In the genomic region with DNA sequence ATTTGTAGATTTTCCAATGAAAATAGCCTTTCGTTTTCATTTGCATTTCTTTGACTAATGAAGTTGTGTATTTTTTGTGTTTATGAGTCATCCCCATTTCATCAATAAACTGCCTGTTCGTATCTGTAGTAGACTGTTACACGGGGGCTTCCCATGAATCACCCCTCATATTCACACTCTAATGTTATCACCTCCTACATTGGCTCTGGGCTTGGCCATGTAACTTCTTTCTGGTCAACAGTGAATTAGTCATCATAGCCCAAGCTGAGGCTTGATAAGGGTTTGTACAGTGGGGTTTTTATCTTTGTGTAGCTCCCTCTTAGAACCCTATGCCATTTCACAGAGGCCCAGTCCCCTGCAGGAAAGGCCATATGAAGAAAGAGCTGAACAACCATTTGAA, we compare ENCODE assay signal across 12 cellular contexts.
DNase-seq lines count a peak whose midpoint lies in the region; ATAC-seq, FAIRE-seq and TF ChIP-seq lines count a peak whose summit lies in the region.
"Had no signal": no experiment of that assay in that cellular context is flagged by ENCODE, and none has a peak within 500 bp of the region (broad histone marks: within the 10 kb centered on the region; RNA-seq: fewer than 3 reads in every experiment).

No MANE protein-coding gene starts in this region.

- BruUV-seq in IMR-90 (replicated peaks; lab: Mats Ljungman, UMichigan) = no TSS peak

- H2AK5ac ChIP-seq in IMR-90 (ENCODE audit: low read depth, low read length) = no peak overlapping the region

- H3K9ac ChIP-seq in IMR-90 (ENCODE audit: low read depth, low read length) = no peak overlapping the region

- FAIRE-seq in bronchial epithelial cell (lab: Jason Lieb, UNC) (no peak), GM12892 (lab: Jason Lieb, UNC) (no peak)
- FAIRE-seq: TTC549 had no signal

- in situ Hi-C loops in IMR-90 (cut with MboI; ENCODE audit: low sequenced_read_pairs) = no loop called here

- no peak overlapping the region for H4K91ac ChIP-seq in IMR-90 (ENCODE audit: insufficient read depth, low read depth, low read length)

- H3K27me3 ChIP-seq in IMR-90 (ENCODE audit: control insufficient read depth, insufficient read depth, low read length) (peaks cover 2% of the 10 kb centered on the region; the same call in 1 of the 2 replicates), bronchial epithelial cell (ENCODE audit: control insufficient read depth, insufficient read depth, low read length) (no peaks in the 10 kb centered on the region)

- no peaks in the 10 kb centered on the region for H3K9me3 ChIP-seq in IMR-90 (ENCODE audit: control insufficient read depth, insufficient read depth, low read length)
- H3K9me3 ChIP-seq: psoas muscle had no signal

- no peaks in the 10 kb centered on the region for H3K36me3 ChIP-seq in IMR-90 (ENCODE audit: control insufficient read depth, insufficient read depth, low read length)
- no peaks in the 10 kb centered on the region for H3K36me3 ChIP-seq in bronchial epithelial cell (ENCODE audit: control insufficient read depth, insufficient read depth, low read length)

- POLR2A ChIA-PET in IMR-90 (lab: Charles Lee; ENCODE audit: unreplicated experiment) = no interaction called here

- intact Hi-C loops in IMR-90 (cut with micrococcal nuclease) = no loop called here

- H4K8ac ChIP-seq in IMR-90 (ENCODE audit: low read depth in 2 of 2, low read length in 2 of 2) = no peak overlapping the region

- no peak overlapping the region for H3K18ac ChIP-seq in IMR-90 (ENCODE audit: low read depth, low read length)

- peaks cover 17% of the 10 kb centered on the region for H3K4me1 ChIP-seq in IMR-90 (ENCODE audit: control insufficient read depth, insufficient read depth, low read length)
- H3K4me1 ChIP-seq: psoas muscle had no signal

- H3K9me1 ChIP-seq in IMR-90 (ENCODE audit: insufficient read depth, low read length) = peaks cover 8% of the 10 kb centered on the region; the same call in 1 of the 2 replicates

- H4K5ac ChIP-seq in IMR-90 (ENCODE audit: low read depth, low read length) = no peak overlapping the region

- TF ChIP-seq POLR2A in IMR-90 (IDR thresholded peaks at IDR 0.05; ENCODE audit: low read depth, low read length) = no peak
- no peak for TF ChIP-seq POLR2A in GM12892 (IDR thresholded peaks at IDR 0.05; ENCODE audit: low read depth, low read length)

- no peak overlapping the region for H2BK15ac ChIP-seq in IMR-90 (ENCODE audit: low read depth, low read length)

- no peak overlapping the region for H3K4me3 ChIP-seq in IMR-90 (ENCODE audit: insufficient read depth, low read depth, low read length)
- no peak overlapping the region for H3K4me3 ChIP-seq in bronchial epithelial cell (ENCODE audit: low read depth, low read length)
- H3K4me3 ChIP-seq: psoas muscle had no signal

- no peak overlapping the region for H2BK20ac ChIP-seq in IMR-90 (ENCODE audit: low read depth, low read length)

- no peak overlapping the region for H2AFZ ChIP-seq in IMR-90 (replicated peaks; ENCODE audit: low read length, poor library complexity)

- no peak overlapping the region for H3K4ac ChIP-seq in IMR-90 (ENCODE audit: low read depth, low read length)

- peaks cover 17% of the 10 kb centered on the region; the same call in 1 of the 2 replicates for H4K20me1 ChIP-seq in IMR-90 (ENCODE audit: insufficient read depth, low read length)

- H3K4me2 ChIP-seq in IMR-90 (ENCODE audit: low read depth, low read length) = no peak overlapping the region

- WGBS in IMR-90 (ENCODE audit: extremely low coverage in 2 of 2, insufficient read length in 1 of 2), 2 experiments = no CpG with 5 or more reads among the region's 3 CpGs

- H3K79me1 ChIP-seq in IMR-90 (ENCODE audit: low read depth in 1 of 2, low read length in 2 of 2) = peaks cover 14 to 38% of the 10 kb centered on the region in 2 experiments

- no peak overlapping the region for H2BK5ac ChIP-seq in IMR-90 (ENCODE audit: low read depth, low read length, poor library complexity, severe bottlenecking)

- no peak overlapping the region for H2BK120ac ChIP-seq in IMR-90 (ENCODE audit: low read depth, low read length)

- DNase-seq in ELR (ENCODE audit: low read depth) (peak; percentile 84), IMR-90 (peak; percentile 94), bronchial epithelial cell (ENCODE audit: low read depth) (peak; percentile 91), omental fat pad (ENCODE audit: low spot score) (no peak), GM12892 (ENCODE audit: insufficient read length) (no peak), DMS53 treated with DMSO at 0.1 percent for 48 hours (lab: John Stamatoyannopoulos, UW; ENCODE audit: unreplicated experiment) (no peak)
- DNase-seq: activated naive CD4-positive, alpha-beta T cell; left cardiac atrium; psoas muscle had no signal

- dilution Hi-C loops in IMR-90 (cut with HindIII; ENCODE audit: low sequenced_read_pairs, unreplicated experiment) = no loop called here

- TF ChIP-seq RAD21 in IMR-90 (IDR thresholded peaks at IDR 0.05; ENCODE audit: low read length) = no peak

- H3K14ac ChIP-seq in IMR-90 (replicated peaks; ENCODE audit: low read depth, low read length) = no peak overlapping the region

- TF ChIP-seq CTCF in IMR-90 (conservative IDR thresholded peaks at IDR 0.05; ENCODE audit: low read depth, low read length) (no peak), bronchial epithelial cell (IDR thresholded peaks at IDR 0.05; ENCODE audit: insufficient read depth, low read length, severe bottlenecking) (no peak), omental fat pad (IDR thresholded peaks at IDR 0.05) (no peak)

- no peak overlapping the region for H3K23ac ChIP-seq in IMR-90 (ENCODE audit: low read depth, low read length)

- no peak overlapping the region for H2AK9ac ChIP-seq in IMR-90 (replicated peaks; ENCODE audit: low read depth, low read length, poor library complexity)

- H3K56ac ChIP-seq in IMR-90 (ENCODE audit: extremely low read depth, insufficient read depth, low read length) = no peak overlapping the region

- no peak overlapping the region for H3K27ac ChIP-seq in IMR-90 (ENCODE audit: insufficient read depth, low read length)
- H3K27ac ChIP-seq: C4-2B, psoas muscle had no signal

- ATAC-seq in IMR-90 (ENCODE audit: low read depth) = peak; percentile 69
- ATAC-seq in omental fat pad (ENCODE audit: low FRiP score) = peak; percentile 74
- no peak for ATAC-seq in GM21360 (IDR thresholded peaks at IDR 0.05; ENCODE audit: unreplicated experiment)
- ATAC-seq: psoas muscle had no signal

- CTCF ChIA-PET in IMR-90 (lab: Yijun Ruan, JAX) = interaction anchor here (0.9 kb wide), 1 partner anchor 21 kb away, joined by 3 read pairs; no protein-coding TSS in a partner anchor

TF ChIP-seq in IMR-90, 13 proteins besides CTCF, POLR2A, EP300 and RAD21:
- TF ChIP-seq, protein P1, sequence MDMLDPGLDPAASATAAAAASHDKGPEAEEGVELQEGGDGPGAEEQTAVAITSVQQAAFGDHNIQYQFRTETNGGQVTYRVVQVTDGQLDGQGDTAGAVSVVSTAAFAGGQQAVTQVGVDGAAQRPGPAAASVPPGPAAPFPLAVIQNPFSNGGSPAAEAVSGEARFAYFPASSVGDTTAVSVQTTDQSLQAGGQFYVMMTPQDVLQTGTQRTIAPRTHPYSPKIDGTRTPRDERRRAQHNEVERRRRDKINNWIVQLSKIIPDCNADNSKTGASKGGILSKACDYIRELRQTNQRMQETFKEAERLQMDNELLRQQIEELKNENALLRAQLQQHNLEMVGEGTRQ (IDR thresholded peaks at IDR 0.05; ENCODE audit: low read depth, low read length) = no peak
- TF ChIP-seq FOS (IDR thresholded peaks at IDR 0.05; ENCODE audit: low read depth, low read length) = peak; percentile 97
- no peak for TF ChIP-seq NFE2L2 (IDR thresholded peaks at IDR 0.05; ENCODE audit: low read depth, low read length)
- no peak for TF ChIP-seq RFX5 (IDR thresholded peaks at IDR 0.05; ENCODE audit: low read depth, low read length)
- peak; percentile 55; the same call in 1 of the 2 replicates for TF ChIP-seq BHLHE40 (IDR thresholded peaks at IDR 0.05; ENCODE audit: low read depth, low read length)
- no peak for TF ChIP-seq MAFK (IDR thresholded peaks at IDR 0.05; ENCODE audit: low read depth, low read length)
- 0 out of 2 replicates have a peak, but pooled peaks have one; percentile 13 for TF ChIP-seq MAZ (IDR thresholded peaks at IDR 0.05; ENCODE audit: borderline replicate concordance, low read depth, low read length)
- peak; percentile 22; the same call in 1 of the 2 replicates for TF ChIP-seq CEBPB (IDR thresholded peaks at IDR 0.05; ENCODE audit: low read depth, low read length)
- TF ChIP-seq, protein P2, sequence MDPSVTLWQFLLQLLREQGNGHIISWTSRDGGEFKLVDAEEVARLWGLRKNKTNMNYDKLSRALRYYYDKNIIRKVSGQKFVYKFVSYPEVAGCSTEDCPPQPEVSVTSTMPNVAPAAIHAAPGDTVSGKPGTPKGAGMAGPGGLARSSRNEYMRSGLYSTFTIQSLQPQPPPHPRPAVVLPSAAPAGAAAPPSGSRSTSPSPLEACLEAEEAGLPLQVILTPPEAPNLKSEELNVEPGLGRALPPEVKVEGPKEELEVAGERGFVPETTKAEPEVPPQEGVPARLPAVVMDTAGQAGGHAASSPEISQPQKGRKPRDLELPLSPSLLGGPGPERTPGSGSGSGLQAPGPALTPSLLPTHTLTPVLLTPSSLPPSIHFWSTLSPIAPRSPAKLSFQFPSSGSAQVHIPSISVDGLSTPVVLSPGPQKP (IDR thresholded peaks at IDR 0.05; ENCODE audit: borderline replicate concordance, low read depth, low read length) = no peak

Comparison
In these comparisons a context has a peak if more than half of its experiments do, and no peak if none do; other contexts are left out.
1. DNase-seq: peak in ELR (single experiment), IMR-90 (single experiment) and bronchial epithelial cell (single experiment); none in omental fat pad (single experiment), GM12892 (single experiment) and DMS53 treated with DMSO at 0.1 percent for 48 hours (single experiment).